ENCODE assay signal across 7 cellular contexts in the genomic region with DNA sequence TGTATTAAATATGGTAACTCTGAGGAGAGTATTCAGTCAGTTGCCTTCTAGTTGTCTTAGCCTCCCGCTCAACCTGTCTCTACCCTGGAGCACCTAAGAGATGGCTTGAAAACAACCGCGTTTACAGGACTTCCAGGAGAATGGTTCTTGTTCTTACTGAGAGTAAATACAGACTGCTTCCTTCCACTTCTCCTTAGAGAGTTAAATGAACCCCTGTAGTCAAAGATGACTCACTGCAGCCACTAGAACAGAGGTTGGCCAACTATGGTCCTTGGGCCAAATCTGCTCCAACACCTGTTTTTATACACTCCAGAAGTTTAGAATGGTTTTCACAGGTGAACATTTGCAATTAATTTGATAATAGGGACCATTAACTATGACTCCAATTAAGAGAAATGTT.
"Had no signal": no experiment of that assay in that cellular context is flagged by ENCODE, and none has a peak within 500 bp of the region (broad histone marks: within the 10 kb centered on the region; RNA-seq: fewer than 3 reads in every experiment).

No MANE protein-coding gene starts in this region.

- H3K4me3 ChIP-seq: prostate gland had no signal

- DNase-seq: activated naive CD4-positive, alpha-beta T cell treated with anti-CD3 and anti-CD28 coated beads, Interleukin-2, amount 10 ng/mL, durations not matched to agents 7 days and 5 days; brain microvascular endothelial cell; left colon; natural killer cell; stimulated activated CD4-positive, alpha-beta T cell treated with anti-CD3 and anti-CD28 coated beads, Interleukin-12 subunit alpha, Interleukin-12 subunit beta, amount 100 ng/mL, for 4 hours had no signal

- ATAC-seq: activated CD4-positive, CD25-positive, alpha-beta regulatory T cell treated with anti-CD3 and anti-CD28 coated beads, Interleukin-2, amount 50 U/mL, for 24 hours had no signal
